ENCODE assay signal across 1 cellular context in the genomic region with DNA sequence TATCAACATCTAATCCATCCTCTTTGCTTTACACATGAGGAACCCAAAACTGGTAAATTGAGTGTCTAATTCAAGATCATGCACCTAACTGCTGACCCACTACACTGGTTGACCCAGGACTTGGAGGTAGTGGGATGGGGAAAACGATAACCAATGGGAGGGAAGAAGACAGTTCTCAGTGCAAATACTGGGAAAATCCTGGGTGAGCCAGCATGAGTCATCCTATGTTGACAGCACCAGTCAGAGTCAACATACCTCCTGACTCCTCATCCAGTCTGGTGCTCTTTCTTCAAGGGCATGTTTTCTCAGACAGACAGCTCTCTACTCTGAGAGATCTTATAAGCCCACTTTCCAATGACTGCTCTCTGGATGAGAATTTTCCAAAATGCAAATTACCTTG.
A peak's percentile ranks its signal among the peaks of the same experiment; 100 is the strongest.
TF ChIP-seq lines count a peak whose summit lies in the region.

No MANE protein-coding gene starts in this region.

TF ChIP-seq in HepG2, 621 proteins besides CTCF, POLR2A, EP300 and RAD21 (continued from another document and continues in another):
- no peak for TF ChIP-seq HNRNPH1 (optimal IDR thresholded peaks at IDR 0.05; ENCODE audit: low read depth, low read length)
- 0 out of 2 replicates have a peak, but pooled peaks have one; percentile 28 for TF ChIP-seq FOXJ3 (CRISPR knock-in tag; IDR thresholded peaks at IDR 0.05; ENCODE audit: borderline replicate concordance)
- 0 out of 2 replicates have a peak, but pooled peaks have one; percentile 47 for TF ChIP-seq HMG20B (CRISPR knock-in tag; conservative IDR thresholded peaks at IDR 0.05)
- TF ChIP-seq SMARCC2 (IDR thresholded peaks at IDR 0.05) = 0 out of 2 replicates have a peak, but pooled peaks have one; percentile 53
- peak; percentile 92 for TF ChIP-seq ZNF263 (CRISPR knock-in tag; IDR thresholded peaks at IDR 0.05)
- TF ChIP-seq STAG1 (CRISPR knock-in tag; IDR thresholded peaks at IDR 0.05) = no peak
- TF ChIP-seq NFAT5 (CRISPR knock-in tag; IDR thresholded peaks at IDR 0.05) = no peak
- TF ChIP-seq ELK4 (CRISPR knock-in tag; IDR thresholded peaks at IDR 0.05; ENCODE audit: borderline replicate concordance) = no peak
- 0 out of 2 replicates have a peak, but pooled peaks have one; percentile 46 for TF ChIP-seq MLX (CRISPR knock-in tag; IDR thresholded peaks at IDR 0.05)
- no peak for TF ChIP-seq PCBP2 (optimal IDR thresholded peaks at IDR 0.05; ENCODE audit: low read depth, low read length, poor library complexity, severe bottlenecking)
- TF ChIP-seq ZNF329 (CRISPR knock-in tag; IDR thresholded peaks at IDR 0.05; ENCODE audit: low read depth) = no peak
- no peak for TF ChIP-seq PITX1 (CRISPR knock-in tag; IDR thresholded peaks at IDR 0.05)
- peak; percentile 18; the same call in 1 of the 2 replicates for TF ChIP-seq YEATS2 (CRISPR knock-in tag; IDR thresholded peaks at IDR 0.05; ENCODE audit: borderline replicate concordance)
- peak; percentile 97 for TF ChIP-seq FOXA3 (CRISPR knock-in tag; IDR thresholded peaks at IDR 0.05)
- TF ChIP-seq THAP11 (CRISPR knock-in tag; IDR thresholded peaks at IDR 0.05) = peak; percentile 34; the same call in 1 of the 2 replicates
- no peak for TF ChIP-seq TCF7L2 (IDR thresholded peaks at IDR 0.05; ENCODE audit: low read depth, low read length)
- TF ChIP-seq, protein P1, sequence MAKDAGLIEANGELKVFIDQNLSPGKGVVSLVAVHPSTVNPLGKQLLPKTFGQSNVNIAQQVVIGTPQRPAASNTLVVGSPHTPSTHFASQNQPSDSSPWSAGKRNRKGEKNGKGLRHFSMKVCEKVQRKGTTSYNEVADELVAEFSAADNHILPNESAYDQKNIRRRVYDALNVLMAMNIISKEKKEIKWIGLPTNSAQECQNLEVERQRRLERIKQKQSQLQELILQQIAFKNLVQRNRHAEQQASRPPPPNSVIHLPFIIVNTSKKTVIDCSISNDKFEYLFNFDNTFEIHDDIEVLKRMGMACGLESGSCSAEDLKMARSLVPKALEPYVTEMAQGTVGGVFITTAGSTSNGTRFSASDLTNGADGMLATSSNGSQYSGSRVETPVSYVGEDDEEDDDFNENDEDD (CRISPR knock-in tag; IDR thresholded peaks at IDR 0.05; ENCODE audit: borderline replicate concordance) = no peak
- TF ChIP-seq NR2F6 (IDR thresholded peaks at IDR 0.05) = no peak
- TF ChIP-seq NR2F6 (CRISPR knock-in tag; IDR thresholded peaks at IDR 0.05) = peak; percentile 50; the same call in 1 of the 2 replicates
- no peak for TF ChIP-seq GTF2F1 (IDR thresholded peaks at IDR 0.05; ENCODE audit: low read length)
- TF ChIP-seq MYC (CRISPR knock-in tag; IDR thresholded peaks at IDR 0.05; ENCODE audit: borderline replicate concordance) = no peak
- TF ChIP-seq ARID5B (CRISPR knock-in tag; IDR thresholded peaks at IDR 0.05) = peak; percentile 89
- TF ChIP-seq FOXP1 (IDR thresholded peaks at IDR 0.05) = no peak
- peak; percentile 82 for TF ChIP-seq FOXP1 (CRISPR knock-in tag; IDR thresholded peaks at IDR 0.05)
- TF ChIP-seq ZNF101 (CRISPR knock-in tag; IDR thresholded peaks at IDR 0.05; ENCODE audit: borderline replicate concordance, low read depth) = no peak
- no peak for TF ChIP-seq ZNF34 (CRISPR knock-in tag; IDR thresholded peaks at IDR 0.05; ENCODE audit: borderline replicate concordance)
- TF ChIP-seq, protein P2, sequence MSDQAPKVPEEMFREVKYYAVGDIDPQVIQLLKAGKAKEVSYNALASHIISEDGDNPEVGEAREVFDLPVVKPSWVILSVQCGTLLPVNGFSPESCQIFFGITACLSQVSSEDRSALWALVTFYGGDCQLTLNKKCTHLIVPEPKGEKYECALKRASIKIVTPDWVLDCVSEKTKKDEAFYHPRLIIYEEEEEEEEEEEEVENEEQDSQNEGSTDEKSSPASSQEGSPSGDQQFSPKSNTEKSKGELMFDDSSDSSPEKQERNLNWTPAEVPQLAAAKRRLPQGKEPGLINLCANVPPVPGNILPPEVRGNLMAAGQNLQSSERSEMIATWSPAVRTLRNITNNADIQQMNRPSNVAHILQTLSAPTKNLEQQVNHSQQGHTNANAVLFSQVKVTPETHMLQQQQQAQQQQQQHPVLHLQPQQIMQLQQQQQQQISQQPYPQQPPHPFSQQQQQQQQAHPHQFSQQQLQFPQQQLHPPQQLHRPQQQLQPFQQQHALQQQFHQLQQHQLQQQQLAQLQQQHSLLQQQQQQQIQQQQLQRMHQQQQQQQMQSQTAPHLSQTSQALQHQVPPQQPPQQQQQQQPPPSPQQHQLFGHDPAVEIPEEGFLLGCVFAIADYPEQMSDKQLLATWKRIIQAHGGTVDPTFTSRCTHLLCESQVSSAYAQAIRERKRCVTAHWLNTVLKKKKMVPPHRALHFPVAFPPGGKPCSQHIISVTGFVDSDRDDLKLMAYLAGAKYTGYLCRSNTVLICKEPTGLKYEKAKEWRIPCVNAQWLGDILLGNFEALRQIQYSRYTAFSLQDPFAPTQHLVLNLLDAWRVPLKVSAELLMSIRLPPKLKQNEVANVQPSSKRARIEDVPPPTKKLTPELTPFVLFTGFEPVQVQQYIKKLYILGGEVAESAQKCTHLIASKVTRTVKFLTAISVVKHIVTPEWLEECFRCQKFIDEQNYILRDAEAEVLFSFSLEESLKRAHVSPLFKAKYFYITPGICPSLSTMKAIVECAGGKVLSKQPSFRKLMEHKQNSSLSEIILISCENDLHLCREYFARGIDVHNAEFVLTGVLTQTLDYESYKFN (CRISPR knock-in tag; conservative IDR thresholded peaks at IDR 0.05) = peak; percentile 52
- TF ChIP-seq, protein P3, sequence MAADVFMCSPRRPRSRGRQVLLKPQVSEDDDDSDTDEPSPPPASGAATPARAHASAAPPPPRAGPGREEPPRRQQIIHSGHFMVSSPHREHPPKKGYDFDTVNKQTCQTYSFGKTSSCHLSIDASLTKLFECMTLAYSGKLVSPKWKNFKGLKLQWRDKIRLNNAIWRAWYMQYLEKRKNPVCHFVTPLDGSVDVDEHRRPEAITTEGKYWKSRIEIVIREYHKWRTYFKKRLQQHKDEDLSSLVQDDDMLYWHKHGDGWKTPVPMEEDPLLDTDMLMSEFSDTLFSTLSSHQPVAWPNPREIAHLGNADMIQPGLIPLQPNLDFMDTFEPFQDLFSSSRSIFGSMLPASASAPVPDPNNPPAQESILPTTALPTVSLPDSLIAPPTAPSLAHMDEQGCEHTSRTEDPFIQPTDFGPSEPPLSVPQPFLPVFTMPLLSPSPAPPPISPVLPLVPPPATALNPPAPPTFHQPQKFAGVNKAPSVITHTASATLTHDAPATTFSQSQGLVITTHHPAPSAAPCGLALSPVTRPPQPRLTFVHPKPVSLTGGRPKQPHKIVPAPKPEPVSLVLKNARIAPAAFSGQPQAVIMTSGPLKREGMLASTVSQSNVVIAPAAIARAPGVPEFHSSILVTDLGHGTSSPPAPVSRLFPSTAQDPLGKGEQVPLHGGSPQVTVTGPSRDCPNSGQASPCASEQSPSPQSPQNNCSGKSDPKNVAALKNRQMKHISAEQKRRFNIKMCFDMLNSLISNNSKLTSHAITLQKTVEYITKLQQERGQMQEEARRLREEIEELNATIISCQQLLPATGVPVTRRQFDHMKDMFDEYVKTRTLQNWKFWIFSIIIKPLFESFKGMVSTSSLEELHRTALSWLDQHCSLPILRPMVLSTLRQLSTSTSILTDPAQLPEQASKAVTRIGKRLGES (CRISPR knock-in tag; IDR thresholded peaks at IDR 0.05; ENCODE audit: borderline replicate concordance) = no peak
- peak; percentile 62; the same call in 1 of the 2 replicates for TF ChIP-seq BCL6 (CRISPR knock-in tag; IDR thresholded peaks at IDR 0.05)
- peak; percentile 64; the same call in 1 of the 2 replicates for TF ChIP-seq ZNF331 (CRISPR knock-in tag; IDR thresholded peaks at IDR 0.05)
- no peak for TF ChIP-seq RORA (CRISPR knock-in tag; IDR thresholded peaks at IDR 0.05)
- TF ChIP-seq, protein P4, sequence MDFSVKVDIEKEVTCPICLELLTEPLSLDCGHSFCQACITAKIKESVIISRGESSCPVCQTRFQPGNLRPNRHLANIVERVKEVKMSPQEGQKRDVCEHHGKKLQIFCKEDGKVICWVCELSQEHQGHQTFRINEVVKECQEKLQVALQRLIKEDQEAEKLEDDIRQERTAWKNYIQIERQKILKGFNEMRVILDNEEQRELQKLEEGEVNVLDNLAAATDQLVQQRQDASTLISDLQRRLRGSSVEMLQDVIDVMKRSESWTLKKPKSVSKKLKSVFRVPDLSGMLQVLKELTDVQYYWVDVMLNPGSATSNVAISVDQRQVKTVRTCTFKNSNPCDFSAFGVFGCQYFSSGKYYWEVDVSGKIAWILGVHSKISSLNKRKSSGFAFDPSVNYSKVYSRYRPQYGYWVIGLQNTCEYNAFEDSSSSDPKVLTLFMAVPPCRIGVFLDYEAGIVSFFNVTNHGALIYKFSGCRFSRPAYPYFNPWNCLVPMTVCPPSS (IDR thresholded peaks at IDR 0.05) = no peak
